ENCODE assay signal across 16 cellular contexts in the genomic region with DNA sequence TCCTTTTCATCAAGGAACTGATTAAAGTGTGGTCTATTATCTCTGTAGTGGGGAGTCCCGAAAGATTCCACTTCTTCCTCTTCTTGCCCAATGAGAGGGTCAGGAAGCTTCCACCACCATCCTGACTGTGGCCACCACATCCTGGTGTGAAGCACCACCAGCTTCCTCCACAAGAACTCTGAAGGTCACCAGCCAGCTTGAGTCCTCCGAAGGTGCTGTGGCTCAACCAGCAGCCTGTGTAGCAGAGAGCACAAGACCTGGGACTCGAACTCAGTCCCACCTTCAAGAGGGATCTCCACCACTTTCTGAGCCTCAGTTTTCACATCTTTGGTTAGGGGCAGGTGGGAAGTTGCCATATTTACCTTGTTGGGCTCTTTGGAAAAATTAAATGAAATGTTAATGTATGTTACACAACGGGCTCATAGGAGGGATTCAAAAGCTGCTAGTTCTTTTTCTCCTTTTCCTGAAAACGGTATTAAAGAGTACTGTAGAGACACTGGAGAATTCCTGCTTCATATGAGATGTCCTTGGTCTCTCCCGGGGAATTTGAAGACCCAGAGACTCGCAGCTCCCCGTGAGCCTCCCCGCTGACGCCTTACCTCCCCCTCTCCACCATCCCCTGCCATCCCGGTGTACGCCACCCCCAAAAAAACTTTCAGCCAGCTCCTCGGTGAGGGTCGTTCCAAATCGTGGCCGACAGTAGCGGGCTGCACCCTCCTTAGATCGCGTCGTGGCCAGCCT. TPM values are rescaled to one million over a fixed set of nuclear protein-coding genes. Genes with fewer than 3 reads are reported as not detected.
A peak's percentile ranks its signal among the peaks of the same experiment; 100 is the strongest.
DNase-seq lines count a peak whose midpoint lies in the region; ATAC-seq lines count a peak whose summit lies in the region.
"Had no signal": no experiment of that assay in that cellular context is flagged by ENCODE, and none has a peak within 500 bp of the region (broad histone marks: within the 10 kb centered on the region; RNA-seq: fewer than 3 reads in every experiment).

No MANE protein-coding gene starts in this region.

- no peak for DNase-seq in activated T-cell treated with anti-CD3 and anti-CD28 coated beads, Interleukin-2, amount 50 U/mL, for 72 hours
- no peak for DNase-seq in activated T-cell treated with anti-CD3 and anti-CD28 coated beads, Interleukin-2, amount 50 U/mL, for 48 hours
- DNase-seq in superior temporal gyrus (ENCODE audit: extremely low spot score) (no peak), SW 1271 (lab: John Stamatoyannopoulos, UW) (no peak)
- DNase-seq in stimulated activated naive CD4-positive, alpha-beta T cell treated with Interleukin-2 at 50 U/mL for 16 hours (lab: John Stamatoyannopoulos, UW), result no peak
- DNase-seq: cortex of kidney, DND-41, gastrocnemius medialis, mesenchymal stem cell, NCI-H2029 treated with DMSO at 0.1 percent for 48 hours, OCI-M1, small intestine, T1000 had no signal

- no peak overlapping the region for H3K9ac ChIP-seq in iPS-15b (ENCODE audit: low read depth, low read length)

- H3K27me3 Mint-ChIP-seq in activated T-cell treated with anti-CD3 and anti-CD28 coated beads, Interleukin-2, amount 50 U/mL, for 72 hours (ENCODE audit: low read depth), result peaks cover 81% of the 10 kb centered on the region
- H3K27me3 Mint-ChIP-seq in activated T-helper 17 cell treated with anti-CD3 and anti-CD28 coated beads, Interleukin-2, amount 50 U/mL, for 72 hours, result peaks cover 51% of the 10 kb centered on the region
- H3K27me3 Mint-ChIP-seq in stimulated activated memory B cell treated with anti-CD40 and anti-IgM and Interleukin-4, amounts not matched to agents 10 μg/mL and 1 μg/mL and 100 μg/mL, for 72 hours, result peaks cover 91% of the 10 kb centered on the region

- peaks cover 20% of the 10 kb centered on the region for H3K4me1 Mint-ChIP-seq in activated T-cell treated with anti-CD3 and anti-CD28 coated beads, Interleukin-2, amount 50 U/mL, for 72 hours (ENCODE audit: low read depth)
- no peaks in the 10 kb centered on the region for H3K4me1 Mint-ChIP-seq in activated T-helper 17 cell treated with anti-CD3 and anti-CD28 coated beads, Interleukin-2, amount 50 U/mL, for 72 hours
- peaks cover 13% of the 10 kb centered on the region for H3K4me1 Mint-ChIP-seq in stimulated activated memory B cell treated with anti-CD40 and anti-IgM and Interleukin-4, amounts not matched to agents 10 μg/mL and 1 μg/mL and 100 μg/mL, for 72 hours

- peak overlapping the region; percentile 58 for H3K4me3 ChIP-seq in iPS-15b (ENCODE audit: low read depth, low read length)

- H3K4me3 Mint-ChIP-seq in activated T-cell treated with anti-CD3 and anti-CD28 coated beads, Interleukin-2, amount 50 U/mL, for 72 hours, result peak overlapping the region; percentile 77 to 80
- peak overlapping the region; percentile 40 for H3K4me3 Mint-ChIP-seq in activated T-helper 17 cell treated with anti-CD3 and anti-CD28 coated beads, Interleukin-2, amount 50 U/mL, for 72 hours
- H3K4me3 Mint-ChIP-seq in stimulated activated memory B cell treated with anti-CD40 and anti-IgM and Interleukin-4, amounts not matched to agents 10 μg/mL and 1 μg/mL and 100 μg/mL, for 72 hours, result peak overlapping the region; percentile 55

- no peak for ATAC-seq in activated T-cell treated with anti-CD3 and anti-CD28 coated beads, Interleukin-2, amount 50 U/mL, for 72 hours (replicated peaks in 1 of 2)
- no peak for ATAC-seq in activated T-helper 17 cell treated with anti-CD3 and anti-CD28 coated beads, Interleukin-2, amount 50 U/mL, for 72 hours (replicated peaks)
- peak; percentile 18 for ATAC-seq in stimulated activated memory B cell treated with anti-CD40 and anti-IgM and Interleukin-4, amounts not matched to agents 10 μg/mL and 1 μg/mL and 100 μg/mL, for 72 hours
- ATAC-seq: gastrocnemius medialis had no signal

- H3K36me3 Mint-ChIP-seq in activated T-cell treated with anti-CD3 and anti-CD28 coated beads, Interleukin-2, amount 50 U/mL, for 72 hours (ENCODE audit: insufficient read depth in 2 of 2), result peaks cover 0 to 3% of the 10 kb centered on the region in 2 donors
- H3K36me3 Mint-ChIP-seq in activated T-helper 17 cell treated with anti-CD3 and anti-CD28 coated beads, Interleukin-2, amount 50 U/mL, for 72 hours (ENCODE audit: low read depth), result no peaks in the 10 kb centered on the region
- H3K36me3 Mint-ChIP-seq in stimulated activated memory B cell treated with anti-CD40 and anti-IgM and Interleukin-4, amounts not matched to agents 10 μg/mL and 1 μg/mL and 100 μg/mL, for 72 hours, result no peaks in the 10 kb centered on the region

- no peaks in the 10 kb centered on the region for H3K9me3 ChIP-seq in iPS-15b (ENCODE audit: control insufficient read depth, insufficient read depth, low read length)
- H3K9me3 ChIP-seq: gastrocnemius medialis had no signal

- no peaks in the 10 kb centered on the region for H3K9me3 Mint-ChIP-seq in activated T-cell treated with anti-CD3 and anti-CD28 coated beads, Interleukin-2, amount 50 U/mL, for 72 hours
- H3K9me3 Mint-ChIP-seq in activated T-helper 17 cell treated with anti-CD3 and anti-CD28 coated beads, Interleukin-2, amount 50 U/mL, for 72 hours, result no peaks in the 10 kb centered on the region
- no peaks in the 10 kb centered on the region for H3K9me3 Mint-ChIP-seq in stimulated activated memory B cell treated with anti-CD40 and anti-IgM and Interleukin-4, amounts not matched to agents 10 μg/mL and 1 μg/mL and 100 μg/mL, for 72 hours

- H3K36me3 ChIP-seq in iPS-15b (ENCODE audit: control insufficient read depth, insufficient read depth, low read length), result no peaks in the 10 kb centered on the region
- H3K36me3 ChIP-seq: gastrocnemius medialis had no signal

- H3K27ac Mint-ChIP-seq in activated T-cell treated with anti-CD3 and anti-CD28 coated beads, Interleukin-2, amount 50 U/mL, for 72 hours, result no peak overlapping the region
- H3K27ac Mint-ChIP-seq in activated T-helper 17 cell treated with anti-CD3 and anti-CD28 coated beads, Interleukin-2, amount 50 U/mL, for 72 hours, result no peak overlapping the region
- no peak overlapping the region for H3K27ac Mint-ChIP-seq in stimulated activated memory B cell treated with anti-CD40 and anti-IgM and Interleukin-4, amounts not matched to agents 10 μg/mL and 1 μg/mL and 100 μg/mL, for 72 hours

- peaks cover 4% of the 10 kb centered on the region for H3K4me1 ChIP-seq in iPS-15b (ENCODE audit: control insufficient read depth, insufficient read depth, low read length)
- H3K4me1 ChIP-seq: gastrocnemius medialis had no signal

- H3K27me3 ChIP-seq in iPS-15b (ENCODE audit: control insufficient read depth, insufficient read depth, low read length), result peaks cover 61% of the 10 kb centered on the region

RNA-seq across cellular contexts. Expression of gene ACAN, which starts 0.8 kb away (rescaled TPM):
- total RNA-seq in activated T-cell treated with anti-CD3 and anti-CD28 coated beads, Interleukin-2, amount 50 U/mL, for 72 hours, result not detected
- not detected for total RNA-seq in activated T-helper 17 cell treated with anti-CD3 and anti-CD28 coated beads, Interleukin-2, amount 50 U/mL, for 72 hours
